In the genomic region with DNA sequence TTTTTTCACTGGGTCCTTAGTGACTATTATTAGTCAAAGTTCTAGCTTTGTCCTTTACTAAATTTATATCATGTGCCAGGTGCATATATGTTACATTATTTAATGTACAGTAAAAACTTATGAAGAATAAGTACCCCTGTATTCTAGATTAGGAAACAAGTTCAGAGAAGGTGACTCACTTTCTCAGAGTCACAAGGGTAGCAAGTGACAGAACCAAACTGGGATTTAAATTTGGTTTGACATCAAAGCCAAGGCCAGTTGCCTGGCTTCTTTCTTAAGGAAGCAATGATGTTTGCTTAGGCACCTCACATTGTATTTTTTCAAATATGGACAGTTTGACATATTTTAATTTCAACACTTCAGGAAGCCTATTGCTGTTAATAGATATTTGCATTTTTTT, we compare ENCODE assay signal across 10 cellular contexts. TPM values are rescaled to one million over a fixed set of nuclear protein-coding genes. Genes with fewer than 3 reads are reported as not detected.
DNase-seq lines count a peak whose midpoint lies in the region; ATAC-seq and TF ChIP-seq lines count a peak whose summit lies in the region.
"Had no signal": no experiment of that assay in that cellular context is flagged by ENCODE, and none has a peak within 500 bp of the region (broad histone marks: within the 10 kb centered on the region; RNA-seq: fewer than 3 reads in every experiment).

No MANE protein-coding gene starts in this region.

- POLR2A ChIA-PET in activated B cell treated with CpG ODN at 0.5 μM for 24 hours (lab: Charles Lee): no interaction called here

- H3F3A ChIP-seq in GM23248 (ENCODE audit: insufficient read depth): peaks cover 10% of the 10 kb centered on the region; the same call in 1 of the 2 replicates

- H3K9me3 Mint-ChIP-seq in activated B cell treated with CpG ODN at 0.5 μM for 24 hours: no peaks in the 10 kb centered on the region

- no peak overlapping the region for H2AFZ ChIP-seq in GM23248

- no peaks in the 10 kb centered on the region for H3K9me3 ChIP-seq in BLaER1 treated with 17β-estradiol and CSF1 and Interleukin-3, amounts not matched to agents 10 nM and 100 nM (replicated peaks in 1 of 11)
- no peaks in the 10 kb centered on the region for H3K9me3 ChIP-seq in GM23248 (ENCODE audit: low read depth)

- H3K4me2 ChIP-seq in BLaER1 treated with 17β-estradiol and CSF1 and Interleukin-3, amounts not matched to agents 10 nM and 100 nM: peak overlapping the region in 10 of 11 experiments; percentile 39 to 97 (median 84); a peak in 19 of 22 replicates
- H3K4me2 ChIP-seq in GM23248 (ENCODE audit: unreplicated experiment): peak overlapping the region; percentile 94

- DNase-seq in GM23248 (peak; percentile 21), activated B cell treated with CpG ODN at 0.5 μM for 24 hours (no peak), kidney tubule cell (ENCODE audit: low spot score) (peak; percentile 1), hepatic stellate cell (ENCODE audit: low spot score) (no peak), NCI-H1694 treated with DMSO at 0.1 percent for 48 hours (lab: John Stamatoyannopoulos, UW) (no peak), LoVo (ENCODE audit: low spot score) (no peak), sciatic nerve (ENCODE audit: low spot score) (no peak)
- DNase-seq: RPMI8226 had no signal

- no peaks in the 10 kb centered on the region for H3K27me3 Mint-ChIP-seq in activated B cell treated with CpG ODN at 0.5 μM for 24 hours

- no peak overlapping the region for H3K27ac Mint-ChIP-seq in activated B cell treated with CpG ODN at 0.5 μM for 24 hours

- peak overlapping the region in 1 of 11 experiments; percentile 23; a peak in 1 of 22 replicates for H3K9ac ChIP-seq in BLaER1 treated with 17β-estradiol and CSF1 and Interleukin-3, amounts not matched to agents 10 nM and 100 nM
- H3K9ac ChIP-seq in GM23248: peak overlapping the region; percentile 95

- intact Hi-C loops in activated B cell treated with CpG ODN at 0.5 μM for 24 hours (cut with micrococcal nuclease): loop anchor here (10.0 kb wide), 1 partner anchor 1072 kb away; no protein-coding TSS in a partner anchor
- intact Hi-C loops in sciatic nerve (cut with DNase I): no loop called here

- H3K9me2 ChIP-seq in GM23248 (ENCODE audit: insufficient read depth): no peaks in the 10 kb centered on the region

- peaks cover 45 to 64% (median 51%) of the 10 kb centered on the region in 11 experiments for H3K36me3 ChIP-seq in BLaER1 treated with 17β-estradiol and CSF1 and Interleukin-3, amounts not matched to agents 10 nM and 100 nM
- H3K36me3 ChIP-seq in GM23248 (ENCODE audit: low read depth): peaks cover 34% of the 10 kb centered on the region

- H4K20me1 ChIP-seq in BLaER1 treated with 17β-estradiol and CSF1 and Interleukin-3, amounts not matched to agents 10 nM and 100 nM: peaks cover 8 to 48% (median 24%) of the 10 kb centered on the region in 11 experiments; a peak in 15 of 22 replicates
- H4K20me1 ChIP-seq in GM23248 (ENCODE audit: insufficient read depth): no peaks in the 10 kb centered on the region

- H3K4me1 ChIP-seq in BLaER1 treated with 17β-estradiol and CSF1 and Interleukin-3, amounts not matched to agents 10 nM and 100 nM: peaks cover 18 to 39% (median 28%) of the 10 kb centered on the region in 10 experiments
- H3K4me1 ChIP-seq in GM23248 (ENCODE audit: insufficient read depth): peaks cover 30% of the 10 kb centered on the region

- in situ Hi-C loops in GM23248 (cut with MboI): no loop called here

- peaks cover 67% of the 10 kb centered on the region for H3K79me2 ChIP-seq in GM23248 (ENCODE audit: insufficient read depth)

- no peak overlapping the region for H3K27ac ChIP-seq in BLaER1 treated with 17β-estradiol and CSF1 and Interleukin-3, amounts not matched to agents 10 nM and 100 nM
- no peak overlapping the region for H3K27ac ChIP-seq in GM23248

- peak overlapping the region in 2 of 10 experiments; percentile 70 to 82; a peak in 4 of 20 replicates for H3K4me3 ChIP-seq in BLaER1 treated with 17β-estradiol and CSF1 and Interleukin-3, amounts not matched to agents 10 nM and 100 nM
- peak overlapping the region; percentile 93 for H3K4me3 ChIP-seq in GM23248

- H3K4me1 Mint-ChIP-seq in activated B cell treated with CpG ODN at 0.5 μM for 24 hours: peaks cover 50% of the 10 kb centered on the region

- no peak for ATAC-seq in activated B cell treated with CpG ODN at 0.5 μM for 24 hours (ENCODE audit: low read depth)
- ATAC-seq in sciatic nerve: no peak
- ATAC-seq: esophagus mucosa had no signal

- no peaks in the 10 kb centered on the region for H3K27me3 ChIP-seq in BLaER1 treated with 17β-estradiol and CSF1 and Interleukin-3, amounts not matched to agents 10 nM and 100 nM
- H3K27me3 ChIP-seq in GM23248 (replicated peaks; ENCODE audit: insufficient read depth): no peaks in the 10 kb centered on the region

- no peak for TF ChIP-seq CTCF in activated B cell treated with CpG ODN at 0.5 μM for 24 hours (IDR thresholded peaks at IDR 0.05)

- CTCF ChIA-PET in activated B cell treated with CpG ODN at 0.5 μM for 24 hours (lab: Charles Lee): interaction anchor here (2.4 kb wide), 1 partner anchor 11 kb away, joined by 5 read pairs; no protein-coding TSS in a partner anchor

- H3K36me3 Mint-ChIP-seq in activated B cell treated with CpG ODN at 0.5 μM for 24 hours (ENCODE audit: low read depth): peaks cover 57% of the 10 kb centered on the region

- peak overlapping the region; percentile 29 for H3K4me3 Mint-ChIP-seq in activated B cell treated with CpG ODN at 0.5 μM for 24 hours

RNA-seq across cellular contexts. Expression of a gene that starts 2.5 kb away (rescaled TPM):
- total RNA-seq in GM23248 (2014; rRNA removed; shearing (Covaris generic)): 25.7 and 39.1 TPM in 2 replicates
- 47.2 and 59.6 TPM in 2 replicates for polyA plus RNA-seq in GM23248 (2016; fragmentation: Nextera tagmentation; extraction: Ambion mirVana)
- total RNA-seq in activated B cell treated with CpG ODN at 0.5 μM for 24 hours (50.9 and 52.3 TPM in 2 replicates), sciatic nerve (36.9 TPM)

RNA-seq across cellular contexts. Expression of a gene that starts 38.0 kb away (rescaled TPM):
- total RNA-seq in GM23248 (2014; rRNA removed; shearing (Covaris generic)): 0.25 TPM in 1 of 2 replicates, not detected in the other
- 1.3 and 1.6 TPM in 2 replicates for polyA plus RNA-seq in GM23248 (2016; fragmentation: Nextera tagmentation; extraction: Ambion mirVana)
- total RNA-seq in activated B cell treated with CpG ODN at 0.5 μM for 24 hours (not detected in 2 replicates), sciatic nerve (1.0 TPM)
- total RNA-seq: esophagus mucosa had no signal

Comparison
In these comparisons a context has a peak if more than half of its experiments do, and no peak if none do; other contexts are left out.
1. DNase-seq: peak in GM23248 (single experiment) and kidney tubule cell (single experiment); none in activated B cell treated with CpG ODN at 0.5 μM for 24 hours (single experiment), hepatic stellate cell (single experiment), NCI-H1694 treated with DMSO at 0.1 percent for 48 hours (single experiment), LoVo (single experiment) and sciatic nerve (single experiment).